In the genomic region with DNA sequence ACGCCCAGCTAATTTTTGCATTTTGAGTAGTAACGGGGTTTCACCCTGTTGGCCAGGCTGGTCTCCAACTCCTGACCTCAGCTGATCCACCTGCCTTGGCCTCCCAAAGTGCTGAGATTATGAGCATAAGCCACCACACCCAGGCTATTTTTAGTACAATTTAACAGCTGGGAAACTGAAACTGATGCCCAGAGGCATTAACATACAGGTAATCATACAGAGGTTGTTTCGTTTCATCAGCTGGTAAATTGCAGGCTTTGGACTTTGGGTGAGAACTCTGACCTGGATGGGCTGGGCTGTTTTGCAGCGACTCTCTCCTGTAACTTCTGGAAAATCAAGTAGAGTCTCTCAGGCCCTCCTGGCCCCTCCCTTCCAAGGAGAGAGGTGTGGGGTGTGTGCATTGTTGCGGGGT, we compare ENCODE assay signal across 16 cellular contexts. TPM values are rescaled to one million over a fixed set of nuclear protein-coding genes. Genes with fewer than 3 reads are reported as not detected.
DNase-seq lines count a peak whose midpoint lies in the region; TF ChIP-seq lines count a peak whose summit lies in the region.
"Had no signal": no experiment of that assay in that cellular context is flagged by ENCODE, and none has a peak within 500 bp of the region (broad histone marks: within the 10 kb centered on the region; RNA-seq: fewer than 3 reads in every experiment).

No MANE protein-coding gene starts in this region.

- intact Hi-C loops in transverse colon (cut with DNase I; ENCODE audit: low total_unique reads) = no loop called here

- no peaks in the 10 kb centered on the region for H3K4me1 ChIP-seq in hepatocyte (ENCODE audit: insufficient read depth)
- peaks cover 0 to 21% (median 10%) of the 10 kb centered on the region in 4 donors for H3K4me1 ChIP-seq in transverse colon

- H3K9me3 ChIP-seq in hepatocyte (ENCODE audit: low read depth) = no peaks in the 10 kb centered on the region
- no peaks in the 10 kb centered on the region for H3K9me3 ChIP-seq in transverse colon
- H3K9me3 ChIP-seq: BLaER1, SJSA1 had no signal

- TF ChIP-seq CTCF in hepatocyte (IDR thresholded peaks at IDR 0.05; ENCODE audit: poor library complexity) (no peak), transverse colon (IDR thresholded peaks at IDR 0.05) (peak in 1 of 5 experiments; percentile 5)

- no peaks in the 10 kb centered on the region for H4K20me1 ChIP-seq in hepatocyte (ENCODE audit: insufficient read depth, poor library complexity, severe bottlenecking)
- H4K20me1 ChIP-seq: BLaER1 had no signal

- in situ Hi-C loops in transverse colon (cut with MboI; ENCODE audit: low pct_ligation_motif_present in 1 of 4, low pct_unique_long_range_greater_than_20kb in 1 of 4, low sequenced_read_pairs in 3 of 4) = loop anchor here in 2 of 4 donors (5.0 to 10.0 kb wide), 2 partner anchors 150 to 153 kb away; no protein-coding TSS in a partner anchor

- H3K27ac ChIP-seq in hepatocyte (peak overlapping the region; percentile 74), transverse colon (peak overlapping the region; percentile 68 to 76 (median 72))
- H3K27ac ChIP-seq: BLaER1, SJSA1 had no signal

- POLR2A ChIA-PET in HEK293T (lab: Yijun Ruan, JAX) = interaction anchor here (1.2 kb wide), 1 partner anchor 12 kb away, joined by 3 read pairs; a partner anchor contains a TSS

- no peaks in the 10 kb centered on the region for H3K79me2 ChIP-seq in hepatocyte

- TF ChIP-seq EP300 in transverse colon (IDR thresholded peaks at IDR 0.05; ENCODE audit: low read depth) = no peak

- no peak overlapping the region for H2AFZ ChIP-seq in hepatocyte

- H3K9me2 ChIP-seq in hepatocyte (replicated peaks; ENCODE audit: insufficient read depth) = no peaks in the 10 kb centered on the region

- CTCF ChIA-PET in HEK293T (lab: Yijun Ruan, JAX) = no interaction called here

- H3K4me3 ChIP-seq in hepatocyte (no peak overlapping the region), transverse colon (no peak overlapping the region)
- H3K4me3 ChIP-seq: BLaER1, SJSA1 had no signal

- DNase-seq in NCI-H69 (lab: John Stamatoyannopoulos, UW) (peak; percentile 65), hepatocyte (ENCODE audit: low spot score) (peak; percentile 70), transverse colon (peak; percentile 73), HEK293T (ENCODE audit: extremely low spot score) (no peak)
- DNase-seq in effector CD4-positive, alpha-beta T cell = no peak
- DNase-seq: CD8-positive, alpha-beta memory T cell; GF-D8; NCI-H1048; NCI-H146; NCI-H2081 treated with DMSO at 0.1 percent for 48 hours; NCI-H524; NK-92 treated with Interleukin-12 subunit alpha and Interleukin-12 subunit beta, amount 100 ng/mL, for 24 hours; OCI-M1; SW 1271 had no signal

- no peaks in the 10 kb centered on the region for H3K27me3 ChIP-seq in hepatocyte
- H3K27me3 ChIP-seq in transverse colon = peaks cover 25% of the 10 kb centered on the region

- 51% methylated on average over 5 of the region's 5 CpGs for WGBS in hepatocyte (ENCODE audit: low lambda C conversion rate, missing lambda C conversion rate)
- 36 to 50% methylated on average over 1 to 5 of the region's 5 CpGs for WGBS in transverse colon (ENCODE audit: low coverage in 1 of 2), 2 donors

- no peak for TF ChIP-seq POLR2A in transverse colon (IDR thresholded peaks at IDR 0.05)

- H3K4me2 ChIP-seq in hepatocyte = no peak overlapping the region

- H3K36me3 ChIP-seq in hepatocyte (replicated peaks; ENCODE audit: insufficient read depth, low read depth) (no peaks in the 10 kb centered on the region), transverse colon (no peaks in the 10 kb centered on the region)
- H3K36me3 ChIP-seq: BLaER1, SJSA1 had no signal

TF ChIP-seq in HEK293T, 16 proteins besides CTCF, POLR2A, EP300 and RAD21:
- TF ChIP-seq SP1 (IDR thresholded peaks at IDR 0.05) = no peak
- no peak for TF ChIP-seq FOXM1 (IDR thresholded peaks at IDR 0.05; ENCODE audit: borderline replicate concordance)
- TF ChIP-seq ELF4 (IDR thresholded peaks at IDR 0.05) = no peak
- no peak for TF ChIP-seq ZNF384 (IDR thresholded peaks at IDR 0.05)
- TF ChIP-seq LEF1 (IDR thresholded peaks at IDR 0.05; ENCODE audit: borderline replicate concordance) = no peak
- no peak for TF ChIP-seq FOXK2 (IDR thresholded peaks at IDR 0.05)
- TF ChIP-seq L3MBTL2 (conservative IDR thresholded peaks at IDR 0.05) = no peak
- TF ChIP-seq TARDBP (IDR thresholded peaks at IDR 0.05) = no peak
- no peak for TF ChIP-seq FOXA1 (IDR thresholded peaks at IDR 0.05)
- TF ChIP-seq ARNT (IDR thresholded peaks at IDR 0.05) = no peak
- TF ChIP-seq CTBP1 (IDR thresholded peaks at IDR 0.05; ENCODE audit: borderline replicate concordance) = no peak

RNA-seq across cellular contexts. Expression of a gene that starts 6.2 kb away (rescaled TPM):
- total RNA-seq in hepatocyte (3.2 and 4.6 TPM in 2 replicates), transverse colon (10 to 100 TPM in 3 of 4 donors, 1 to 10 TPM in 1; 3.8 to 29.9 (median 14.3) TPM)
- 16.3 and 18.3 TPM in 2 replicates for polyA plus RNA-seq in hepatocyte

RNA-seq across cellular contexts. Expression of a gene that starts 12.4 kb away (rescaled TPM):
- 3.9 TPM in 2 replicates for total RNA-seq in hepatocyte
- 4.2 and 4.3 TPM in 2 replicates for polyA plus RNA-seq in hepatocyte
- 10 to 100 TPM in 1 of 4 donors, 1 to 10 TPM in 2, not detected in 1; 1.3 to 19.1 (median 3.7) TPM for total RNA-seq in transverse colon

RNA-seq across cellular contexts. Expression of a gene that starts 27.0 kb away (rescaled TPM):
- total RNA-seq in hepatocyte (35.8 and 49.1 TPM in 2 replicates), transverse colon (100 to 1,000 TPM in 2 of 4 donors, 10 to 100 TPM in 2; 64.6 to 217 (median 103) TPM)
- 91.7 and 135 TPM in 2 replicates for polyA plus RNA-seq in hepatocyte

RNA-seq across cellular contexts. Expression of a gene that starts 34.7 kb away (rescaled TPM):
- total RNA-seq in hepatocyte (54.0 and 57.5 TPM in 2 replicates), transverse colon (10 to 100 TPM; 10.9 to 24.3 (median 21.2) TPM)
- polyA plus RNA-seq in hepatocyte = 70.3 and 98.9 TPM in 2 replicates

RNA-seq across cellular contexts. Expression of a gene that starts 47.4 kb away (rescaled TPM):
- 1.9 and 4.9 TPM in 2 replicates for total RNA-seq in hepatocyte
- polyA plus RNA-seq in hepatocyte = 9.4 and 10.6 TPM in 2 replicates
- 100 to 1,000 TPM in 1 of 4 donors, 10 to 100 TPM in 3; 11.7 to 233 (median 64.7) TPM for total RNA-seq in transverse colon
- total RNA-seq: CD8-positive, alpha-beta memory T cell; SJSA1 had no signal
- polyA plus RNA-seq: CD8-positive, alpha-beta memory T cell had no signal

Comparison
In these comparisons a context has a peak if more than half of its experiments do, and no peak if none do; other contexts are left out.
1. DNase-seq: peak in NCI-H69 (single experiment), hepatocyte (single experiment) and transverse colon (single experiment); none in effector CD4-positive, alpha-beta T cell (single experiment) and HEK293T (single experiment).